Comparison of ENCODE assay signal across 37 cellular contexts in the genomic region with DNA sequence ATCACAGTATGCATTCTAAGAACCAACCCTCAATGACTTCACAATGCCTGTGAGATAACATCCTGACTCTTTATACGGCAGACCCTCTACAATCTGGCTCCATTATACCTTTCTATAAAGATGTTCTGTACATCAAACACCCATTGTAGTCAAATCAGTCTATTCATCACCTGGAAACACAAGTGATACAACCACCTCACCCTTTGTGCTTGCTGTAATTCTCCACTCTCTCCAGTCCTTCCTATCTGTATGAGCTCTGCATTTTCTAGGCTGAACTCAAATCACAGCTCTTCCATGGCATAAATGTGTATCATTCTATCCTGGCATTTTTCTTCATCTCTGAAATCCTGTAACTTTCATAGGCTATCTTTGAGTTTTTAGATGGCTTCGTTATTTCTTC.
"Had no signal": no experiment of that assay in that cellular context is flagged by ENCODE, and none has a peak within 500 bp of the region (broad histone marks: within the 10 kb centered on the region; RNA-seq: fewer than 3 reads in every experiment).

No MANE protein-coding gene starts in this region.

- H3K4me3 ChIP-seq: MG63 had no signal

- H3K9me3 ChIP-seq: MG63 had no signal

- DNase-seq: Karpas-422, Kasumi-1, KG1, MG63, MM.1S, MV-4-11, NCI-H1048, NCI-H1092, NCI-H1092 treated with DMSO at 0.1 percent for 48 hours, NCI-H1105, NCI-H1105 treated with DMSO at 0.1 percent for 48 hours, NCI-H1417, NCI-H1417 treated with DMSO at 0.1 percent for 48 hours, NCI-H1436, NCI-H1436 treated with DMSO at 0.1 percent for 48 hours, NCI-H146, NCI-H1694, NCI-H1694 treated with DMSO at 0.1 percent for 48 hours, NCI-H187, NCI-H187 treated with DMSO at 0.1 percent for 48 hours, NCI-H1930, NCI-H2029, NCI-H2029 treated with DMSO at 0.1 percent for 48 hours, NCI-H2081, NCI-H2081 treated with DMSO at 0.1 percent for 48 hours, NCI-H2107, NCI-H2171, NCI-H2171 treated with DMSO at 0.1 percent for 48 hours, NCI-H2227 treated with DMSO at 0.1 percent for 48 hours, NCI-H226, NCI-H345, NCI-H446, NCI-H446 treated with DMSO at 0.1 percent for 48 hours, NCI-H510A, NCI-H510A treated with DMSO at 0.1 percent for 48 hours, NCI-H524 had no signal

- H3K27me3 ChIP-seq: MG63 had no signal

- H3K9ac ChIP-seq: KMS-11 had no signal

- H3K27ac ChIP-seq: KMS-11 had no signal

- H3K36me3 ChIP-seq: MG63 had no signal

- H3K4me2 ChIP-seq: KMS-11 had no signal
